8 cellular contexts compared by ENCODE assay signal in the genomic region with DNA sequence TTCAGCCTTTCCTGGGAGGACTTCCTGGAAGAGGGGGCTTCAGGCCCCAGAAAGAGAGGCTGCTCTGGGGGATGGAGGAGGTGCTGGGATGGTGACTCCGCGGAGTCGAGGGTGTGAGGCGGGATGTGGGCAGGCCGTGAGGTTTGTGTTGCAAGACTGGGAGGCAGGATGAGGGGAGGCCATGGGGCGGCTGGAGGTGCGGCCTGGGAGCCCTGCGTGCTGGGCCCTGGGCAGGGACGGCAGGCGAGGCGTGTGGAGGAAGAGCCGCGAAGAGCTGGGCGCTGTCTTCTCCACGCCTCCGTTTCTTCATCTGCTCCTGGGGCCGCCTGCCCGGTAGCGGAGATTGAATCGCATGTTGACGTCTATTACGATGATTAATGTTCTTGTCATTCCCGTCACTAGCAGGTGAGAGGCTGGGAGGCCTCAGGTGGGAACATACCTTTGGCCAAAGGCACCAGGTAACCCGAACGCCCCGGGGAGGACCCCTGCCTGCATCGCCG. TPM values are rescaled to one million over a fixed set of nuclear protein-coding genes. Genes with fewer than 3 reads are reported as not detected.
DNase-seq lines count a peak whose midpoint lies in the region; FAIRE-seq and TF ChIP-seq lines count a peak whose summit lies in the region.

No MANE protein-coding gene starts in this region.

- peak overlapping the region; percentile 38 for H3K4me3 ChIP-seq in HAP-1

- peaks cover 10% of the 10 kb centered on the region for H3K36me3 ChIP-seq in HAP-1 (replicated peaks)

- in situ Hi-C loops in ACHN (cut with HindIII; ENCODE audit: low pct_ligation_motif_present, low pct_unique_long_range_greater_than_20kb, low sequenced_read_pairs) (no loop called here), HAP-1 (cut with MboI; ENCODE audit: low sequenced_read_pairs) (no loop called here)

- peak; percentile 62 for DNase-seq in ACHN
- peak in 1 of 2 experiments; percentile 49 for DNase-seq in HAP-1 (ENCODE audit: low spot score in 2 of 2)
- DNase-seq in RPMI7951 (ENCODE audit: low read depth), result peak; percentile 75
- DNase-seq in activated effector memory CD4-positive, alpha-beta T cell treated with Interleukin-2 at 50 U/mL for 16 hours, result peak; percentile 69
- DNase-seq in globus pallidus (ENCODE audit: low spot score), result peak; percentile 24
- DNase-seq in renal cortical epithelial cell (ENCODE audit: low read depth), result peak; percentile 72
- no peak for DNase-seq in GM12892 (ENCODE audit: insufficient read length)
- no peak for DNase-seq in Ammon's horn (ENCODE audit: low spot score)

- 0 out of 2 replicates have a peak, but pooled peaks cover 4% of the 10 kb centered on the region for H3K9me3 ChIP-seq in HAP-1

- FAIRE-seq in GM12892 (lab: Jason Lieb, UNC), result no peak

- TF ChIP-seq POLR2A in GM12892 (IDR thresholded peaks at IDR 0.05; ENCODE audit: low read depth, low read length), result no peak

- H3K4me1 ChIP-seq in HAP-1, result peaks cover 13% of the 10 kb centered on the region

- H3K27me3 ChIP-seq in HAP-1 (ENCODE audit: low read depth), result peaks cover 19% of the 10 kb centered on the region

RNA-seq across cellular contexts. Expression of a gene that starts 0.9 kb away (rescaled TPM):
- 3.1 and 4.6 TPM in 2 replicates for total RNA-seq in RPMI7951 (2014; rRNA removed; shearing (Covaris generic))
- 14.1 and 48.5 TPM in 2 replicates for total RNA-seq in renal cortical epithelial cell
- 0.89 TPM for polyA plus RNA-seq in GM12892 (2012; ENCODE audit: missing spikeins)

RNA-seq across cellular contexts. Expression of a gene that starts 17.4 kb away (rescaled TPM):
- not detected in 2 replicates for total RNA-seq in RPMI7951 (2014; rRNA removed; shearing (Covaris generic))
- total RNA-seq in renal cortical epithelial cell, result 1.4 and 3.1 TPM in 2 replicates
- polyA plus RNA-seq in GM12892 (2012; ENCODE audit: missing spikeins), result 0.36 TPM

RNA-seq across cellular contexts. Expression of a gene that starts 23.7 kb away (rescaled TPM):
- 0.60 and 2.0 TPM in 2 replicates for total RNA-seq in RPMI7951 (2014; rRNA removed; shearing (Covaris generic))
- total RNA-seq in renal cortical epithelial cell, result 3.3 and 21.0 TPM in 2 replicates
- polyA plus RNA-seq in GM12892 (2012; ENCODE audit: missing spikeins), result 1.4 TPM

RNA-seq across cellular contexts. Expression of a gene that starts 37.2 kb away (rescaled TPM):
- total RNA-seq in RPMI7951 (2014; rRNA removed; shearing (Covaris generic)), result 1.6 TPM in 2 replicates
- 21.8 and 23.8 TPM in 2 replicates for total RNA-seq in renal cortical epithelial cell
- 1.3 TPM for polyA plus RNA-seq in GM12892 (2012; ENCODE audit: missing spikeins)

Comparison
In these comparisons a context has a peak if more than half of its experiments do, and no peak if none do; other contexts are left out.
1. DNase-seq: peak in ACHN (single experiment), RPMI7951 (single experiment), activated effector memory CD4-positive, alpha-beta T cell treated with Interleukin-2 at 50 U/mL for 16 hours (single experiment), globus pallidus (single experiment) and renal cortical epithelial cell (single experiment); none in GM12892 (single experiment) and Ammon's horn (single experiment).